Comparison of ENCODE assay signal across 32 cellular contexts in the genomic region with DNA sequence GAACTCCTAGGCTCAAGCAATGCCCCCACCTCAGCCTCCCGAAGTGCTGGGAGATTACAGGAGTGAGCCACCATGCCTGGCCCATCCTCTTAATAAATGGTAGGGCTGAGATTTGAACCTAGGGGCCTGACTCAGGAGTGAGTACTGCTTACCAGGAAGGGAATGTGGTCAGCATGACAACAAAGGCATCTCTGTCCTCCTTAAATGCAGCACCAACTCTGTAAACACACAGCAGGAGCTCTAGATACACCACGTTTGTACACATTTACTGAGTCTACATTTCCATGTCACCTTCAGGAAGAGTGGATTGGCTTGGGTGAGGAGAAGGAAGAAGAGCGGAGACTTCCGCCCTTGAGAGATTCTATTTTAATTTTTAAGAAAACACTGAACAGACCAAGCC. TPM values are rescaled to one million over a fixed set of nuclear protein-coding genes. Genes with fewer than 3 reads are reported as not detected.
DNase-seq lines count a peak whose midpoint lies in the region; ATAC-seq, FAIRE-seq and TF ChIP-seq lines count a peak whose summit lies in the region.
"Had no signal": no experiment of that assay in that cellular context is flagged by ENCODE, and none has a peak within 500 bp of the region (broad histone marks: within the 10 kb centered on the region; RNA-seq: fewer than 3 reads in every experiment).

No MANE protein-coding gene starts in this region.

- DNase-seq in NCI-H146 (lab: John Stamatoyannopoulos, UW) (peak; percentile 4), NCI-H146 treated with DMSO at 0.1 percent for 48 hours (lab: John Stamatoyannopoulos, UW; ENCODE audit: unreplicated experiment) (no peak), H54 (ENCODE audit: insufficient read length, low spot score) (peak; percentile 45), RPMI7951 (ENCODE audit: low read depth) (peak; percentile 66), mesenchymal stem cell (no peak), epidermal melanocyte (ENCODE audit: insufficient read length, low spot score) (no peak), small intestine (no peak)
- DNase-seq: activated CD4-positive, alpha-beta T cell treated with anti-CD3 and anti-CD28 coated beads, Interleukin-2, amount 50 U/mL, for 4 hours; activated gamma-delta T cell treated with Interleukin-2 at 50 U/mL for 16 hours; activated naive CD8-positive, alpha-beta T cell treated with anti-CD3 and anti-CD28 coated beads, Interleukin-2, amount 10 ng/mL, durations not matched to agents 7 days and 5 days; activated T-cell treated with anti-CD3 and anti-CD28 coated beads, Interleukin-2, amount 50 U/mL, for 48 hours; foreskin fibroblast; H9; heart right ventricle; Karpas-422; lower lobe of right lung; mucosa of descending colon; NCI-H1417 treated with DMSO at 0.1 percent for 48 hours; NCI-H82; RPMI8226; stimulated activated CD4-positive, alpha-beta T cell treated with anti-CD3 and anti-CD28 coated beads, Interleukin-1b, Interleukin-23, amount 100 ng/mL, for 48 hours; stimulated activated naive CD8-positive, alpha-beta T cell treated with anti-CD3 and anti-CD28 coated beads, Interleukin-15, Interleukin-2, amounts not matched to agents 100 U/mL and 50 U/mL, for 24 hours; T-cell; testis had no signal

- H3K4ac ChIP-seq in mesenchymal stem cell (ENCODE audit: low read depth in 1 of 2, low read length in 2 of 2), result no peak overlapping the region

- H2BK12ac ChIP-seq in mesenchymal stem cell (ENCODE audit: low read length in 2 of 2), result peak overlapping the region; percentile 29 to 56

- FAIRE-seq in H54 (lab: Jason Lieb, UNC) (peak; percentile 53), small intestine (lab: Jason Lieb, UNC) (no peak)
- FAIRE-seq: GM18507, urothelium cell line had no signal

- no peak overlapping the region for H2BK5ac ChIP-seq in mesenchymal stem cell (ENCODE audit: low read depth, low read length, poor library complexity, severe bottlenecking)

- H4K8ac ChIP-seq in mesenchymal stem cell (ENCODE audit: low read length), result no peak overlapping the region

- WGBS in mesenchymal stem cell, result 100% methylated on average over 1 of the region's 4 CpGs
- 68 to 84% (median 79%) methylated on average over 4 of the region's 4 CpGs for WGBS in small intestine, 3 donors

- H3K79me1 ChIP-seq in mesenchymal stem cell (replicated peaks; ENCODE audit: low read length, poor library complexity, severe bottlenecking), result peaks cover 43% of the 10 kb centered on the region

- no peak overlapping the region for H2BK120ac ChIP-seq in mesenchymal stem cell (ENCODE audit: low read depth, low read length)

- H3K27me3 ChIP-seq in mesenchymal stem cell (ENCODE audit: control insufficient read depth in 1 of 2, insufficient read depth in 1 of 2, low read length in 2 of 2) (no peaks in the 10 kb centered on the region), small intestine (ENCODE audit: control insufficient read depth in 2 of 2, insufficient read depth in 2 of 2, low read length in 2 of 2) (no peaks in the 10 kb centered on the region)
- H3K27me3 ChIP-seq: ascending aorta, heart right ventricle, SJSA1, testis had no signal

- ATAC-seq in GM21367 (IDR thresholded peaks at IDR 0.05; ENCODE audit: unreplicated experiment), result no peak
- ATAC-seq: lower lobe of right lung; mucosa of descending colon; natural killer cell treated with Interleukin-12 subunit alpha and Interleukin-12 subunit beta and Interleukin-15 and Interleukin-18, amount 100 ng/mL, for 72 hours; stimulated activated naive CD8-positive, alpha-beta T cell treated with anti-CD3 and anti-CD28 coated beads, Interleukin-15, Interleukin-2, amounts not matched to agents 100 U/mL and 50 U/mL, for 24 hours; T-cell had no signal

- H3K18ac ChIP-seq in mesenchymal stem cell (ENCODE audit: low read depth in 1 of 2, low read length in 2 of 2), result no peak overlapping the region

- no peak overlapping the region for H3K4me2 ChIP-seq in mesenchymal stem cell (ENCODE audit: low read length, poor library complexity, severe bottlenecking)
- H3K4me2 ChIP-seq: smooth muscle cell had no signal

- H3K4me1 ChIP-seq in mesenchymal stem cell (ENCODE audit: control insufficient read depth, insufficient read depth, low read depth, low read length) (peaks cover 21% of the 10 kb centered on the region), small intestine (ENCODE audit: control insufficient read depth in 2 of 2, insufficient read depth in 1 of 2, low read depth in 1 of 2, low read length in 1 of 2) (peaks cover 0 to 6% of the 10 kb centered on the region in 2 donors)

- H3K27ac ChIP-seq in mesenchymal stem cell (ENCODE audit: low read length, poor library complexity, severe bottlenecking) (no peak overlapping the region), small intestine (ENCODE audit: low read depth in 1 of 2, low read length in 1 of 2) (no peak overlapping the region)
- H3K27ac ChIP-seq: 22Rv1, ascending aorta, lower lobe of right lung, SJSA1, testis had no signal

- peak overlapping the region; percentile 28 for H2AK5ac ChIP-seq in mesenchymal stem cell (ENCODE audit: low read length, severe bottlenecking)

- H3K4me3 ChIP-seq in mesenchymal stem cell (ENCODE audit: insufficient read depth in 1 of 2, low read depth in 1 of 2, low read length in 2 of 2) (no peak overlapping the region), small intestine (ENCODE audit: low read depth in 1 of 2, low read length in 2 of 2) (no peak overlapping the region)
- H3K4me3 ChIP-seq: ascending aorta, heart right ventricle, lower lobe of right lung, mucosa of descending colon, SJSA1, smooth muscle cell, testis had no signal

- peak overlapping the region; percentile 11 for H4K91ac ChIP-seq in mesenchymal stem cell (ENCODE audit: low read length)

- no peak overlapping the region for H3K23ac ChIP-seq in mesenchymal stem cell (ENCODE audit: low read length in 2 of 2)

- TF ChIP-seq POLR2A in H54 (IDR thresholded peaks at IDR 0.05; ENCODE audit: low read depth, low read length), result no peak

- H3K36me3 ChIP-seq in mesenchymal stem cell (ENCODE audit: control insufficient read depth in 1 of 2, insufficient read depth in 2 of 2, low read depth in 1 of 2, low read length in 2 of 2) (no peaks in the 10 kb centered on the region), small intestine (ENCODE audit: control insufficient read depth in 2 of 2, insufficient read depth in 2 of 2, low read length in 2 of 2) (no peaks in the 10 kb centered on the region)
- H3K36me3 ChIP-seq: ascending aorta, heart right ventricle, lower lobe of right lung, SJSA1 had no signal

- no peak overlapping the region for H2AFZ ChIP-seq in mesenchymal stem cell (ENCODE audit: low read depth, low read length)

- no peak overlapping the region for H3K14ac ChIP-seq in mesenchymal stem cell (ENCODE audit: low read length in 2 of 2)

- H3K9me3 ChIP-seq in mesenchymal stem cell (ENCODE audit: control insufficient read depth, low read length) (no peaks in the 10 kb centered on the region), small intestine (ENCODE audit: control insufficient read depth, low read depth) (no peaks in the 10 kb centered on the region)
- H3K9me3 ChIP-seq: ascending aorta, heart right ventricle, lower lobe of right lung, mucosa of descending colon, SJSA1, testis had no signal

- H2BK15ac ChIP-seq in mesenchymal stem cell (ENCODE audit: low read depth, poor library complexity, severe bottlenecking), result no peak overlapping the region

- H3K9ac ChIP-seq in mesenchymal stem cell (ENCODE audit: low read length), result no peak overlapping the region

RNA-seq across cellular contexts. Expression of gene HIVEP3, which starts 38.5 kb away (rescaled TPM):
- total RNA-seq in RPMI7951 (2014; rRNA removed; shearing (Covaris generic)), result 4.1 and 5.4 TPM in 2 replicates
- 3.5 TPM for polyA plus RNA-seq in mesenchymal stem cell (2013, experiment 1 of 2)
- 3.6 TPM for polyA plus RNA-seq in mesenchymal stem cell (2013, experiment 2 of 2)
- 1 to 10 TPM in 2 of 3 donors, under 1 TPM in 1; 0.67 to 2.2 (median 1.3) TPM for polyA plus RNA-seq in small intestine

Comparison
In these comparisons a context has a peak if more than half of its experiments do, and no peak if none do; other contexts are left out.
1. DNase-seq: peak in NCI-H146 (single experiment), H54 (single experiment) and RPMI7951 (single experiment); none in NCI-H146 treated with DMSO at 0.1 percent for 48 hours (single experiment), mesenchymal stem cell (single experiment), epidermal melanocyte (single experiment) and small intestine (single experiment).